ENCODE assay signal across 20 cellular contexts in genomic region chr3:31777092-31777491, GRCh38.
DNase-seq lines count a peak whose midpoint lies in the region; ATAC-seq and TF ChIP-seq lines count a peak whose summit lies in the region.
"Had no signal": no experiment of that assay in that cellular context is flagged by ENCODE, and none has a peak within 500 bp of the region (broad histone marks: within the 10 kb centered on the region; RNA-seq: fewer than 3 reads in every experiment).

No MANE protein-coding gene starts in this region.

- no peak for DNase-seq in activated T-cell treated with anti-CD3 and anti-CD28 coated beads, Interleukin-2, amount 50 U/mL, for 72 hours
- no peak for DNase-seq in activated T-cell treated with anti-CD3 and anti-CD28 coated beads, Interleukin-2, amount 50 U/mL, for 48 hours
- peak; percentile 44 for DNase-seq in RKO (ENCODE audit: low spot score)
- DNase-seq in fibroblast of mammary gland (ENCODE audit: low read depth), result peak; percentile 49
- DNase-seq in stimulated activated naive CD8-positive, alpha-beta T cell treated with anti-CD3 and anti-CD28 coated beads, Interleukin-15, Interleukin-2, amounts not matched to agents 100 U/mL and 50 U/mL, for 24 hours, result no peak
- DNase-seq in GM13977 (ENCODE audit: low spot score), result no peak
- DNase-seq in SK-N-DZ (ENCODE audit: low spot score), result no peak
- DNase-seq: activated gamma-delta T cell; adrenal gland; C1 segment of cervical spinal cord; central memory CD4-positive, alpha-beta T cell; dorsolateral prefrontal cortex; left cardiac atrium; NCI-H1105; NCI-H2081 treated with DMSO at 0.1 percent for 48 hours; testis had no signal

- H3K4me3 ChIP-seq in fibroblast of mammary gland (ENCODE audit: control insufficient read depth, low read depth, low read length), result no peak overlapping the region
- H3K4me3 ChIP-seq: adrenal gland, dorsolateral prefrontal cortex, GM23338, testis had no signal

- H3K4me3 Mint-ChIP-seq in activated T-cell treated with anti-CD3 and anti-CD28 coated beads, Interleukin-2, amount 50 U/mL, for 72 hours, result no peak overlapping the region
- H3K4me3 Mint-ChIP-seq: GM23338; natural killer cell treated with Interleukin-12 subunit alpha and Interleukin-12 subunit beta and Interleukin-15 and Interleukin-18, amount 100 ng/mL, for 72 hours had no signal

- no peak for TF ChIP-seq CTCF in fibroblast of mammary gland (conservative IDR thresholded peaks at IDR 0.05; ENCODE audit: control insufficient read depth, insufficient read depth, low read depth, low read length)
- TF ChIP-seq CTCF in GM13977 (IDR thresholded peaks at IDR 0.05; ENCODE audit: extremely low read depth, insufficient read depth, missing control alignments), result no peak

- peak; percentile 29 to 49 for ATAC-seq in activated T-cell treated with anti-CD3 and anti-CD28 coated beads, Interleukin-2, amount 50 U/mL, for 72 hours (replicated peaks in 1 of 2)
- peak; percentile 37 for ATAC-seq in stimulated activated naive CD8-positive, alpha-beta T cell treated with anti-CD3 and anti-CD28 coated beads, Interleukin-15, Interleukin-2, amounts not matched to agents 100 U/mL and 50 U/mL, for 24 hours
- ATAC-seq in GM21717 (IDR thresholded peaks at IDR 0.05; ENCODE audit: unreplicated experiment), result no peak
- ATAC-seq: GM23338, sciatic nerve had no signal

- in situ Hi-C loops in GM13977 (cut with MboI; ENCODE audit: low pct_unique_long_range_greater_than_20kb, low sequenced_read_pairs, unreplicated experiment), result no loop called here

- H3K27me3 Mint-ChIP-seq in activated T-cell treated with anti-CD3 and anti-CD28 coated beads, Interleukin-2, amount 50 U/mL, for 72 hours (ENCODE audit: low read depth), result peaks cover 20% of the 10 kb centered on the region

- no peak overlapping the region for H3K27ac Mint-ChIP-seq in activated T-cell treated with anti-CD3 and anti-CD28 coated beads, Interleukin-2, amount 50 U/mL, for 72 hours
- H3K27ac Mint-ChIP-seq: natural killer cell treated with Interleukin-12 subunit alpha and Interleukin-12 subunit beta and Interleukin-15 and Interleukin-18, amount 100 ng/mL, for 72 hours had no signal

- H3K4me1 Mint-ChIP-seq in activated T-cell treated with anti-CD3 and anti-CD28 coated beads, Interleukin-2, amount 50 U/mL, for 72 hours (ENCODE audit: low read depth), result peaks cover 28% of the 10 kb centered on the region

- H3K9me3 Mint-ChIP-seq in activated T-cell treated with anti-CD3 and anti-CD28 coated beads, Interleukin-2, amount 50 U/mL, for 72 hours, result peaks cover 2 to 5% of the 10 kb centered on the region in 2 donors
- H3K9me3 Mint-ChIP-seq: natural killer cell treated with Interleukin-12 subunit alpha and Interleukin-12 subunit beta and Interleukin-15 and Interleukin-18, amount 100 ng/mL, for 72 hours had no signal

- H3K36me3 Mint-ChIP-seq in activated T-cell treated with anti-CD3 and anti-CD28 coated beads, Interleukin-2, amount 50 U/mL, for 72 hours (ENCODE audit: insufficient read depth in 2 of 2), result peaks cover 6 to 8% of the 10 kb centered on the region in 2 donors

Comparison
In these comparisons a context has a peak if more than half of its experiments do, and no peak if none do; other contexts are left out.
1. DNase-seq: peak in RKO (single experiment) and fibroblast of mammary gland (single experiment); none in activated T-cell treated with anti-CD3 and anti-CD28 coated beads, Interleukin-2, amount 50 U/mL, for 72 hours (0 of 2), activated T-cell treated with anti-CD3 and anti-CD28 coated beads, Interleukin-2, amount 50 U/mL, for 48 hours (0 of 2), stimulated activated naive CD8-positive, alpha-beta T cell treated with anti-CD3 and anti-CD28 coated beads, Interleukin-15, Interleukin-2, amounts not matched to agents 100 U/mL and 50 U/mL, for 24 hours (single experiment), GM13977 (single experiment) and SK-N-DZ (single experiment).